9 cellular contexts compared by ENCODE assay signal in the genomic region with DNA sequence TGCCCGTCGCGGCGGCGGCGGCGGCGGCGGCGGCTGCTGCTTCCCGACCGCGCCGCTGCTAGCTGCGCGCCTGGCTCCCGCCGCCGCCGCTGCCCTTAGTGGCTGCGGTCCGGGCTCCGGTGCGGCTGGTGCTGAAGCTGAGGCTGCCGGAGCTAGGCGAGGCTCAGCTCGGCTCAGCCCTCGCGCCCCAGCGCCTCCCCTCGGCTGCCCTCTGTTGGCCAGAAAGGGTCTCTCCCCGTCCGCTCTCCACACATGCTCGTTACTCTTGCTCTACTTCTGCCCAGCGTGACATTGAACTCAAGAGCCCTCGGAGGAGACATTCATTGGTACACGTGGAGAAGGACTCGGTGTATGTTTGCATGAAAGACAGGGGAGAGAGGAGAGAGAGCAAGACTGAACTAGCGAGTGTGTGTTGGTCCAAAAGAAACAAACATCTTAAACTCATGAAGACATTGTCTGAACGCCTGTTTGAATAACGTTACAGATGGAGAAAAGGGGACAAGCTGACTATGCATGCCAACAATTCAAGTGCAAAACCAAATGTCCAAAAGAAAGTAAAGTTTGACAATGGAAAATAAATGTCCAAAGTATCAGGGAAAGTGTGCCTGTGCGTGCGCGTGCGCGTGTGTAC. TPM values are rescaled to one million over a fixed set of nuclear protein-coding genes. Genes with fewer than 3 reads are reported as not detected.
DNase-seq lines count a peak whose midpoint lies in the region; ATAC-seq, FAIRE-seq and TF ChIP-seq lines count a peak whose summit lies in the region.
"Had no signal": no experiment of that assay in that cellular context is flagged by ENCODE, and none has a peak within 500 bp of the region (broad histone marks: within the 10 kb centered on the region; RNA-seq: fewer than 3 reads in every experiment).

A gene (minus strand): TSS at position 175 of the 631 bp plus-strand sequence.

- no peaks in the 10 kb centered on the region for H3K9me3 ChIP-seq in endothelial cell of umbilical vein (replicated peaks; ENCODE audit: control insufficient read depth, insufficient read depth, low read length)
- H3K9me3 ChIP-seq in lower lobe of right lung, result no peaks in the 10 kb centered on the region

- no peak within 1 kb of the TSS for H3K4me3 ChIP-seq in endothelial cell of umbilical vein (replicated peaks in 1 of 3; ENCODE audit: insufficient read depth in 1 of 3, low read depth in 1 of 3, low read length in 3 of 3)
- peak within 1 kb of the TSS; percentile 22 for H3K4me3 ChIP-seq in lower lobe of right lung

- peak; percentile 99 for ATAC-seq in lower lobe of right lung

- H2AFZ ChIP-seq in endothelial cell of umbilical vein (ENCODE audit: low read depth, low read length), result no peak within 1 kb of the TSS

- DNase-seq in ACHN, result peak; percentile 5
- DNase-seq in GM19238 (ENCODE audit: insufficient read length, low spot score), result peak; percentile 6
- peak; percentile 81 for DNase-seq in HK-2 (ENCODE audit: unreplicated experiment)
- DNase-seq in T1000 (lab: John Stamatoyannopoulos, UW), result peak; percentile 86
- peak; percentile 73 for DNase-seq in endothelial cell of umbilical vein (ENCODE audit: low read depth, low spot score)
- DNase-seq in lower lobe of right lung, result peak; percentile 81
- peak; percentile 22 to 27 for DNase-seq in stimulated activated CD8-positive, alpha-beta memory T cell treated with anti-CD3 and anti-CD28 coated beads, Interleukin-2, amount 100 ng/mL, for 48 hours (ENCODE audit: low read depth in 2 of 2)
- no peak for DNase-seq in GM19240 (ENCODE audit: insufficient read length, low spot score)

- H3K9me1 ChIP-seq in endothelial cell of umbilical vein (replicated peaks; ENCODE audit: control insufficient read depth, extremely low read depth, insufficient read depth, low read length), result no peaks in the 10 kb centered on the region

- H3K4me1 ChIP-seq in endothelial cell of umbilical vein (ENCODE audit: control insufficient read depth, extremely low read depth, insufficient read depth, low read length) (no peaks in the 10 kb centered on the region), lower lobe of right lung (peaks cover 10% of the 10 kb centered on the region)

- no peaks in the 10 kb centered on the region for H3K79me2 ChIP-seq in endothelial cell of umbilical vein (ENCODE audit: control insufficient read depth, insufficient read depth, low read length)

- POLR2A ChIA-PET in endothelial cell of umbilical vein (lab: Charles Lee), result no interaction called here

- H3K27me3 ChIP-seq in endothelial cell of umbilical vein (ENCODE audit: control insufficient read depth in 2 of 2, insufficient read depth in 2 of 2, low read length in 2 of 2), result peaks cover 8 to 12% of the 10 kb centered on the region in 2 experiments
- peaks cover 49% of the 10 kb centered on the region for H3K27me3 ChIP-seq in lower lobe of right lung (ENCODE audit: low read depth)

- H3K36me3 ChIP-seq in endothelial cell of umbilical vein (ENCODE audit: control insufficient read depth in 2 of 2, extremely low read depth in 1 of 2, insufficient read depth in 2 of 2, low read length in 2 of 2) (no peaks in the 10 kb centered on the region), lower lobe of right lung (no peaks in the 10 kb centered on the region)

- H3K27ac ChIP-seq in endothelial cell of umbilical vein (ENCODE audit: insufficient read depth, low read depth, low read length) (no peak within 1 kb of the TSS), lower lobe of right lung (no peak within 1 kb of the TSS)

- intact Hi-C loops in endothelial cell of umbilical vein (cut with micrococcal nuclease) (loop anchor here (1.0 to 5.0 kb wide), 3 partner anchors 554 to 744 kb away; no protein-coding TSS in a partner anchor), lower lobe of right lung (cut with DNase I) (no loop called here)

- FAIRE-seq in endothelial cell of umbilical vein (lab: Jason Lieb, UNC), result peak; percentile 73
- FAIRE-seq: islet of Langerhans had no signal

- dilution Hi-C loops in endothelial cell of umbilical vein (cut with MboI; ENCODE audit: extremely low pct_ligation_motif_present, low sequenced_read_pairs), result no loop called here

- TF ChIP-seq POLR2A in endothelial cell of umbilical vein (IDR thresholded peaks at IDR 0.05; ENCODE audit: low read depth, low read length), result no peak

- no peak within 1 kb of the TSS for H3K4me2 ChIP-seq in endothelial cell of umbilical vein (ENCODE audit: insufficient read depth, low read length)

- CTCF ChIA-PET in endothelial cell of umbilical vein (lab: Charles Lee), result interaction anchor here (0.6 to 2.3 kb wide), 11 partner anchors 10 to 833 kb away, joined by 3 to 41 read pairs (median 4); no protein-coding TSS in a partner anchor

- no peaks in the 10 kb centered on the region for H4K20me1 ChIP-seq in endothelial cell of umbilical vein (replicated peaks; ENCODE audit: control insufficient read depth, extremely low read depth, insufficient read depth, low read length)

- BruUV-seq in endothelial cell of umbilical vein (replicated peaks; lab: Mats Ljungman, UMichigan), result no TSS peak

- in situ Hi-C loops in ACHN (cut with HindIII; ENCODE audit: low pct_ligation_motif_present, low pct_unique_long_range_greater_than_20kb, low sequenced_read_pairs), result no loop called here

- TF ChIP-seq CTCF in endothelial cell of umbilical vein (IDR thresholded peaks at IDR 0.05; ENCODE audit: extremely low read depth in 1 of 2, insufficient read depth in 1 of 2, low read depth in 1 of 2, low read length in 2 of 2) (peak; percentile 69 to 90), lower lobe of right lung (IDR thresholded peaks at IDR 0.05) (peak; percentile 66)

- H3K9ac ChIP-seq in endothelial cell of umbilical vein (replicated peaks; ENCODE audit: extremely low read depth, insufficient read depth, low read length), result no peak within 1 kb of the TSS

TF ChIP-seq in endothelial cell of umbilical vein, 7 proteins besides CTCF, POLR2A, EP300 and RAD21:
- TF ChIP-seq FOS (IDR thresholded peaks at IDR 0.05; ENCODE audit: borderline replicate concordance, insufficient read depth, low read length) (no peak), GATA2 (IDR thresholded peaks at IDR 0.05; ENCODE audit: insufficient read depth, insufficient read length, low read depth, low read length) (no peak), JUN (IDR thresholded peaks at IDR 0.05; ENCODE audit: borderline replicate concordance, insufficient read depth, insufficient read length, low read depth) (no peak), EZH2 (IDR thresholded peaks at IDR 0.05; ENCODE audit: borderline replicate concordance, low read depth, low read length, severe bottlenecking) (no peak), MYC (IDR thresholded peaks at IDR 0.05; ENCODE audit: low read depth, low read length) (no peak), POLR2AphosphoS5 (IDR thresholded peaks at IDR 0.05; ENCODE audit: insufficient read depth, low read depth, low read length) (no peak)
- TF ChIP-seq, protein P1, sequence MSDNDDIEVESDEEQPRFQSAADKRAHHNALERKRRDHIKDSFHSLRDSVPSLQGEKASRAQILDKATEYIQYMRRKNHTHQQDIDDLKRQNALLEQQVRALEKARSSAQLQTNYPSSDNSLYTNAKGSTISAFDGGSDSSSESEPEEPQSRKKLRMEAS (IDR thresholded peaks at IDR 0.05; ENCODE audit: insufficient read depth, insufficient read length), result no peak

RNA-seq across cellular contexts. Expression of the gene that starts here (rescaled TPM):
- total RNA-seq in endothelial cell of umbilical vein (not detected in 2 replicates), lower lobe of right lung (not detected)
- not detected in 2 replicates for polyA plus RNA-seq in endothelial cell of umbilical vein
- polyA plus RNA-seq in endothelial cell of umbilical vein (2011; cell fraction: cytosol; rRNA removed), result not detected in 2 replicates
- not detected in 2 replicates for polyA plus RNA-seq in endothelial cell of umbilical vein (2011; cell fraction: nucleus; rRNA removed)
- not detected in 2 replicates for polyA plus RNA-seq in endothelial cell of umbilical vein (2012)
- polyA minus RNA-seq in endothelial cell of umbilical vein, result not detected in 2 replicates
- polyA minus RNA-seq in endothelial cell of umbilical vein (2011; cell fraction: cytosol; rRNA and poly(A)+ RNA removed), result not detected
- not detected in 2 replicates for polyA minus RNA-seq in endothelial cell of umbilical vein (2011; cell fraction: nucleus; rRNA and poly(A)+ RNA removed)

Comparison
In these comparisons a context has a peak if more than half of its experiments do, and no peak if none do; other contexts are left out.
1. Peak in DNase-seq in endothelial cell of umbilical vein; RNA of the gene not detected or under 1 TPM.
2. Peak in DNase-seq, ATAC-seq and H3K4me3 ChIP-seq in lower lobe of right lung; RNA of the gene not detected or under 1 TPM.